ENCODE assay signal across 9 cellular contexts in the genomic region with DNA sequence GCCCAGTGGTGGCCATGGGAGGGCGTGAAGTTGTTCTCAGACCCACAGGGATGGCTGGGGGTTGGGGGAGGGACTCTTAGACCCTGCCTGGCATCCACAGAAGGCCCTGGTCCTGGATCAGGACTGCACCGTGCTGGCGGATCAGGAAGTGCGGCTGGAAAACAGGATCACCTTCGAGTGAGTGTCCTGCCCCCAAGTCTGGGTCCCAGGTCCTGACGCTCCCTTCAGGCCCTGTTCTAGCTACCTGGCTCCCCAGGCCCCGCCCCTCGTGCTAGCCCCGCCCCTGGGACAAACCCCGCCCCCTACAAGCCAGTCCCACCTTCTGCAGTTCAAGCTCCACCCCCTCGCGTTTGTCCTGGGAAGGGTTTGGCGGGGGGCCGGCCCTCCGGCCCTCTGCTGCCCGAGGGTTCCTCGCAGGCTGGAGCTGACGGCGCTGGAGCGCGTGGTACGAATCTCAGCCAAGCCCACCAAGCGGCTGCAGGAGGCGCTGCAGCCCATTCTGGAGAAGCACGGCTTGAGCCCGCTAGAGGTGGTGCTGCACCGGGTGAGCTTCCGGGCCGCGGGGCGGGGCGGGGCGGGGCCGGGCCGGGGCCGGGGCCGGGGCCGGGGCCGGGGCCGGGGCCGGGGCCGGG. TPM values are rescaled to one million over a fixed set of nuclear protein-coding genes. Genes with fewer than 3 reads are reported as not detected.
DNase-seq lines count a peak whose midpoint lies in the region; ATAC-seq, FAIRE-seq and TF ChIP-seq lines count a peak whose summit lies in the region.
"Had no signal": no experiment of that assay in that cellular context is flagged by ENCODE, and none has a peak within 500 bp of the region (broad histone marks: within the 10 kb centered on the region; RNA-seq: fewer than 3 reads in every experiment).

No MANE protein-coding gene starts in this region.

- H3K9me3 ChIP-seq in A673 (ENCODE audit: low read depth, low read length, poor library complexity, severe bottlenecking) (no peaks in the 10 kb centered on the region), Karpas-422 (ENCODE audit: low read length) (no peaks in the 10 kb centered on the region), small intestine (ENCODE audit: control insufficient read depth, low read depth) (no peaks in the 10 kb centered on the region)

- no peak overlapping the region for H3K27ac ChIP-seq in A673 (ENCODE audit: low read depth, low read length, poor library complexity, severe bottlenecking)
- H3K27ac ChIP-seq in Karpas-422 (ENCODE audit: low read length), result no peak overlapping the region
- peak overlapping the region in 1 of 2 donors; percentile 81 for H3K27ac ChIP-seq in small intestine (ENCODE audit: low read depth in 1 of 2, low read length in 1 of 2)

- POLR2A ChIA-PET in A673 (lab: Charles Lee; ENCODE audit: low non-redundant PET), result no interaction called here

- peak; percentile 85 for DNase-seq in A673 (ENCODE audit: low spot score)
- DNase-seq in Karpas-422, result peak; percentile 91
- peak in 3 of 5 donors; percentile 58 to 71 (median 62) for DNase-seq in T-helper 1 cell
- DNase-seq in T47D (ENCODE audit: low read depth in 1 of 2, low spot score in 1 of 2), result peak; percentile 88 to 96
- peak; percentile 96 for DNase-seq in iPS-NIHi7 (ENCODE audit: extremely low spot score)
- DNase-seq in small intestine, result peak; percentile 86
- no peak for DNase-seq in T-helper 9 cell

- H3K4me3 ChIP-seq in A673 (ENCODE audit: low read depth, low read length, poor library complexity, severe bottlenecking) (peak overlapping the region; percentile 52), Karpas-422 (ENCODE audit: low read length) (no peak overlapping the region), small intestine (ENCODE audit: low read depth in 1 of 2, low read length in 2 of 2) (peak overlapping the region; percentile 25 to 60)

- BruUV-seq in A673 (replicated peaks; lab: Mats Ljungman, UMichigan), result no TSS peak

- H3K9me2 ChIP-seq in Karpas-422 (replicated peaks; ENCODE audit: insufficient read depth, low read length), result no peaks in the 10 kb centered on the region

- CTCF ChIA-PET in A673 (lab: Charles Lee), result interaction anchor here (0.9 to 1.3 kb wide), 5 partner anchors 12 to 89 kb away, joined by 4 to 6 read pairs (median 4); no protein-coding TSS in a partner anchor

- peak; percentile 58 for TF ChIP-seq CTCF in A673 (conservative IDR thresholded peaks at IDR 0.05; ENCODE audit: low read depth, low read length)

- in situ Hi-C loops in T47D (cut with HindIII; ENCODE audit: low pct_unique_long_range_greater_than_20kb, low sequenced_read_pairs), result no loop called here

- no peak for FAIRE-seq in small intestine (lab: Jason Lieb, UNC)

- H2AFZ ChIP-seq in Karpas-422 (ENCODE audit: low read length), result no peak overlapping the region

- 11 to 27% (median 18%) methylated on average over 27 to 42 of the region's 42 CpGs for WGBS in small intestine, 3 donors

- H3K9ac ChIP-seq in Karpas-422 (ENCODE audit: low read length), result no peak overlapping the region

- H3K4me1 ChIP-seq in A673 (ENCODE audit: insufficient read depth, low read length, poor library complexity, severe bottlenecking), result peaks cover 15% of the 10 kb centered on the region
- peaks cover 15% of the 10 kb centered on the region for H3K4me1 ChIP-seq in Karpas-422 (ENCODE audit: low read length)
- peaks cover 0 to 2% of the 10 kb centered on the region in 2 donors for H3K4me1 ChIP-seq in small intestine (ENCODE audit: control insufficient read depth in 2 of 2, insufficient read depth in 1 of 2, low read depth in 1 of 2, low read length in 1 of 2)

- H4K20me1 ChIP-seq in Karpas-422 (ENCODE audit: insufficient read depth, low read depth, low read length), result no peaks in the 10 kb centered on the region

- intact Hi-C loops in A673 (cut with micrococcal nuclease; ENCODE audit: unreplicated experiment), result no loop called here

- no peaks in the 10 kb centered on the region for H3K79me2 ChIP-seq in Karpas-422 (ENCODE audit: low read length)

- no peak overlapping the region for H3K4me2 ChIP-seq in Karpas-422 (ENCODE audit: low read depth, low read length, poor library complexity, severe bottlenecking)

- H3K27me3 ChIP-seq in A673 (replicated peaks; ENCODE audit: insufficient read depth, low read depth, low read length, poor library complexity) (no peaks in the 10 kb centered on the region), Karpas-422 (ENCODE audit: low read length) (no peaks in the 10 kb centered on the region), small intestine (ENCODE audit: control insufficient read depth in 2 of 2, insufficient read depth in 2 of 2, low read length in 2 of 2) (no peaks in the 10 kb centered on the region)

- ATAC-seq in GM18868 (IDR thresholded peaks at IDR 0.05; ENCODE audit: unreplicated experiment), result peak; percentile 72

- H3K36me3 ChIP-seq in A673 (ENCODE audit: insufficient read depth, low read length, poor library complexity, severe bottlenecking) (no peaks in the 10 kb centered on the region), Karpas-422 (ENCODE audit: insufficient read depth, low read length) (peaks cover 4% of the 10 kb centered on the region), small intestine (ENCODE audit: control insufficient read depth in 2 of 2, insufficient read depth in 2 of 2, low read length in 2 of 2) (no peaks in the 10 kb centered on the region)

RNA-seq across cellular contexts. Expression of a gene that starts 12.9 kb away (rescaled TPM):
- total RNA-seq in A673 (2021), result 3.1 and 6.5 TPM in 2 replicates
- 22.6 and 70.8 TPM in 2 replicates for total RNA-seq in Karpas-422 (2014; rRNA removed; shearing (Covaris generic); ENCODE audit: low replicate concordance)
- polyA plus RNA-seq in small intestine, result 10 to 100 TPM; 12.8 to 22.7 (median 18.6) TPM

RNA-seq across cellular contexts. Expression of a gene that starts 13.6 kb away (rescaled TPM):
- total RNA-seq in A673 (2021), result not detected in 2 replicates
- not detected in 2 replicates for total RNA-seq in Karpas-422 (2014; rRNA removed; shearing (Covaris generic); ENCODE audit: low replicate concordance)
- under 1 TPM in 1 of 3 donors, not detected in 2; 0.01 TPM for polyA plus RNA-seq in small intestine
- total RNA-seq: myocyte had no signal

RNA-seq across cellular contexts. Expression of a gene that starts 19.1 kb away (rescaled TPM):
- 97.7 and 98.4 TPM in 2 replicates for total RNA-seq in A673 (2021)
- 116 and 256 TPM in 2 replicates for total RNA-seq in Karpas-422 (2014; rRNA removed; shearing (Covaris generic); ENCODE audit: low replicate concordance)
- polyA plus RNA-seq in small intestine, result 100 to 1,000 TPM in 1 of 3 donors, 10 to 100 TPM in 2; 73.6 to 304 (median 91.9) TPM

RNA-seq across cellular contexts. Expression of a gene that starts 29.9 kb away (rescaled TPM):
- total RNA-seq in A673 (2021), result not detected in 2 replicates
- total RNA-seq in Karpas-422 (2014; rRNA removed; shearing (Covaris generic); ENCODE audit: low replicate concordance), result not detected in 2 replicates
- polyA plus RNA-seq in small intestine, result not detected
- total RNA-seq: myocyte had no signal

RNA-seq across cellular contexts. Expression of a gene that starts 38.8 kb away (rescaled TPM):
- total RNA-seq in A673 (2021), result 0.81 TPM in 1 of 2 replicates, not detected in the other
- 6.0 and 6.5 TPM in 2 replicates for total RNA-seq in Karpas-422 (2014; rRNA removed; shearing (Covaris generic); ENCODE audit: low replicate concordance)
- 10 to 100 TPM; 17.0 to 22.4 (median 20.3) TPM for polyA plus RNA-seq in small intestine
